ENCODE assay signal across 6 cellular contexts in genomic region chr1:94428927-94429528, GRCh38. TPM values are rescaled to one million over a fixed set of nuclear protein-coding genes. Genes with fewer than 3 reads are reported as not detected.
DNase-seq lines count a peak whose midpoint lies in the region; TF ChIP-seq lines count a peak whose summit lies in the region.
"Not testable (repeated sequence)": the region's sequence is repeated elsewhere in the genome, so short reads cannot be mapped to it uniquely, and the experiment has no call there.

No MANE protein-coding gene starts in this region.

- TF ChIP-seq EP300 in stomach (IDR thresholded peaks at IDR 0.05): not testable (repeated sequence)

- H3K79me2 ChIP-seq in Karpas-422 (ENCODE audit: low read length): not testable (repeated sequence)
- H3K79me2 ChIP-seq in hepatocyte: peaks cover 96% of the 10 kb centered on the region

- TF ChIP-seq POLR2A in stomach (IDR thresholded peaks at IDR 0.05): not testable (repeated sequence)

- H3K9me3 Mint-ChIP-seq in activated T-helper 2 cell treated with anti-CD3 and anti-CD28 coated beads, Interferon-gamma antibody, Interleukin-2, Interleukin-4, amounts not matched to agents 10 μg/mL and 5 μg/mL and 100 μg/mL, durations not matched to agents 14 hours and 24 hours and 36 hours: not testable (repeated sequence)
- peaks cover 43% of the 10 kb centered on the region for H3K9me3 Mint-ChIP-seq in nephron progenitor cell

- H3K27me3 Mint-ChIP-seq in activated T-helper 2 cell treated with anti-CD3 and anti-CD28 coated beads, Interferon-gamma antibody, Interleukin-2, Interleukin-4, amounts not matched to agents 10 μg/mL and 5 μg/mL and 100 μg/mL, durations not matched to agents 14 hours and 24 hours and 36 hours (ENCODE audit: low read depth); nephron progenitor cell (ENCODE audit: low read depth, poor library complexity): not testable (repeated sequence)

- not testable (repeated sequence) for TF ChIP-seq RAD21 in liver (IDR thresholded peaks at IDR 0.05)

- WGBS in hepatocyte (ENCODE audit: low lambda C conversion rate, missing lambda C conversion rate): 83% methylated on average over 3 of the region's 3 CpGs
- 77% methylated on average over 3 of the region's 3 CpGs for WGBS in liver
- 76 to 92% (median 85%) methylated on average over 3 of the region's 3 CpGs for WGBS in stomach, 5 donors

- TF ChIP-seq CTCF in hepatocyte (IDR thresholded peaks at IDR 0.05; ENCODE audit: poor library complexity); liver (IDR thresholded peaks at IDR 0.05; ENCODE audit: low read depth, low read length, missing input control); nephron progenitor cell (IDR thresholded peaks at IDR 0.05); stomach (IDR thresholded peaks at IDR 0.05): not testable (repeated sequence)

- H2AFZ ChIP-seq in Karpas-422 (ENCODE audit: low read length); hepatocyte: not testable (repeated sequence)

- H3K9ac ChIP-seq in Karpas-422 (ENCODE audit: low read length); liver (ENCODE audit: low read depth in 1 of 2, low read length in 2 of 2): not testable (repeated sequence)

- H3K27ac Mint-ChIP-seq in activated T-helper 2 cell treated with anti-CD3 and anti-CD28 coated beads, Interferon-gamma antibody, Interleukin-2, Interleukin-4, amounts not matched to agents 10 μg/mL and 5 μg/mL and 100 μg/mL, durations not matched to agents 14 hours and 24 hours and 36 hours: peak overlapping the region; percentile 28
- not testable (repeated sequence) for H3K27ac Mint-ChIP-seq in nephron progenitor cell

- H3K36me3 ChIP-seq in Karpas-422 (ENCODE audit: insufficient read depth, low read length); hepatocyte (replicated peaks; ENCODE audit: insufficient read depth, low read depth); liver (ENCODE audit: control insufficient read depth in 4 of 4, insufficient read depth in 3 of 4, low read depth in 1 of 4, low read length in 3 of 4); stomach: not testable (repeated sequence)

- H3K4me3 Mint-ChIP-seq in activated T-helper 2 cell treated with anti-CD3 and anti-CD28 coated beads, Interferon-gamma antibody, Interleukin-2, Interleukin-4, amounts not matched to agents 10 μg/mL and 5 μg/mL and 100 μg/mL, durations not matched to agents 14 hours and 24 hours and 36 hours (ENCODE audit: low read depth): not testable (repeated sequence)
- peak overlapping the region; percentile 26 for H3K4me3 Mint-ChIP-seq in nephron progenitor cell

- H3K4me2 ChIP-seq in Karpas-422 (ENCODE audit: low read depth, low read length, poor library complexity, severe bottlenecking): peak overlapping the region; percentile 19
- peak overlapping the region; percentile 48 for H3K4me2 ChIP-seq in hepatocyte

- H3K36me3 Mint-ChIP-seq in activated T-helper 2 cell treated with anti-CD3 and anti-CD28 coated beads, Interferon-gamma antibody, Interleukin-2, Interleukin-4, amounts not matched to agents 10 μg/mL and 5 μg/mL and 100 μg/mL, durations not matched to agents 14 hours and 24 hours and 36 hours (ENCODE audit: low read depth): peaks cover 35% of the 10 kb centered on the region
- H3K36me3 Mint-ChIP-seq in nephron progenitor cell (ENCODE audit: low read depth): peaks cover 55% of the 10 kb centered on the region

- peaks cover 37% of the 10 kb centered on the region for H4K20me1 ChIP-seq in Karpas-422 (ENCODE audit: insufficient read depth, low read depth, low read length)
- not testable (repeated sequence) for H4K20me1 ChIP-seq in hepatocyte (ENCODE audit: insufficient read depth, poor library complexity, severe bottlenecking)

- not testable (repeated sequence) for H3K9me3 ChIP-seq in Karpas-422 (ENCODE audit: low read length); hepatocyte (ENCODE audit: low read depth); liver (ENCODE audit: control insufficient read depth in 4 of 4, low read length in 3 of 4); stomach

- not testable (repeated sequence) for H3K27me3 ChIP-seq in Karpas-422 (ENCODE audit: low read length); hepatocyte; liver (ENCODE audit: control insufficient read depth in 4 of 4, insufficient read depth in 4 of 4, low read length in 3 of 4); stomach

- H3K9me2 ChIP-seq in Karpas-422 (replicated peaks; ENCODE audit: insufficient read depth, low read length); hepatocyte (replicated peaks; ENCODE audit: insufficient read depth): not testable (repeated sequence)

- intact Hi-C loops in activated T-helper 2 cell treated with anti-CD3 and anti-CD28 coated beads, Interferon-gamma antibody, Interleukin-2, Interleukin-4, amounts not matched to agents 10 μg/mL and 5 μg/mL and 100 μg/mL, durations not matched to agents 14 hours and 24 hours and 36 hours (cut with micrococcal nuclease); stomach (cut with DNase I; ENCODE audit: low total_unique reads): not testable (repeated sequence)

- not testable (repeated sequence) for H3K27ac ChIP-seq in Karpas-422 (ENCODE audit: low read length)
- H3K27ac ChIP-seq in hepatocyte (peak overlapping the region; percentile 51), liver (ENCODE audit: low read depth in 1 of 2, low read length in 2 of 2) (peak overlapping the region; percentile 46 to 68), stomach (peak overlapping the region; percentile 32 to 82 (median 46))

- DNase-seq in Karpas-422; activated T-helper 2 cell treated with anti-CD3 and anti-CD28 coated beads, Interferon-gamma antibody, Interleukin-2, Interleukin-4, amounts not matched to agents 10 μg/mL and 5 μg/mL and 100 μg/mL, durations not matched to agents 14 hours and 24 hours and 36 hours (ENCODE audit: low spot score); hepatocyte (ENCODE audit: low spot score); nephron progenitor cell; stomach: not testable (repeated sequence)

- H3K4me1 Mint-ChIP-seq in activated T-helper 2 cell treated with anti-CD3 and anti-CD28 coated beads, Interferon-gamma antibody, Interleukin-2, Interleukin-4, amounts not matched to agents 10 μg/mL and 5 μg/mL and 100 μg/mL, durations not matched to agents 14 hours and 24 hours and 36 hours (ENCODE audit: low read depth): peaks cover 34% of the 10 kb centered on the region
- H3K4me1 Mint-ChIP-seq in nephron progenitor cell: peaks cover 27% of the 10 kb centered on the region

- H3K4me3 ChIP-seq in Karpas-422 (ENCODE audit: low read length); hepatocyte; liver (ENCODE audit: low read depth in 1 of 3, low read length in 3 of 3); stomach: not testable (repeated sequence)

- H3K4me1 ChIP-seq in Karpas-422 (ENCODE audit: low read length) (peaks cover 23% of the 10 kb centered on the region), hepatocyte (ENCODE audit: insufficient read depth) (peaks cover 11% of the 10 kb centered on the region), liver (ENCODE audit: control insufficient read depth in 4 of 4, insufficient read depth in 4 of 4, low read length in 3 of 4) (peaks cover 11 to 72% (median 50%) of the 10 kb centered on the region in 4 donors), stomach (peaks cover 21 to 66% (median 42%) of the 10 kb centered on the region in 4 donors)

TF ChIP-seq in liver, 16 proteins besides CTCF, POLR2A, EP300 and RAD21:
- TF ChIP-seq RXRA (IDR thresholded peaks at IDR 0.05) (peak; percentile 68 to 75), SP1 (IDR thresholded peaks at IDR 0.05) (peak; percentile 40), HNF4A (conservative IDR thresholded peaks at IDR 0.05) (peak; percentile 60 to 72), ZBTB33 (IDR thresholded peaks at IDR 0.05) (peak; percentile 37)

RNA-seq across cellular contexts. Expression of gene ABCD3, which starts 10.8 kb away (rescaled TPM):
- total RNA-seq in Karpas-422 (2014; rRNA removed; shearing (Covaris generic); ENCODE audit: low replicate concordance): 13.1 and 19.5 TPM in 2 replicates
- 61.4 and 63.5 TPM in 2 replicates for total RNA-seq in activated T-helper 2 cell treated with anti-CD3 and anti-CD28 coated beads, Interferon-gamma antibody, Interleukin-2, Interleukin-4, amounts not matched to agents 10 μg/mL and 5 μg/mL and 100 μg/mL, durations not matched to agents 14 hours and 24 hours and 36 hours
- 76.2 and 96.4 TPM in 2 replicates for total RNA-seq in hepatocyte
- 42.2 and 50.7 TPM in 2 replicates for polyA plus RNA-seq in hepatocyte
- 100 to 1,000 TPM in 1 of 2 donors, 10 to 100 TPM in 1; 71.6 to 133 TPM for total RNA-seq in liver
- 10 to 100 TPM; 49.2 to 53.4 TPM for polyA plus RNA-seq in liver
- 100 to 1,000 TPM in 1 of 5 donors, 10 to 100 TPM in 3, 1 to 10 TPM in 1; 8.8 to 124 (median 34.8) TPM for total RNA-seq in stomach
- polyA plus RNA-seq in stomach: 10 to 100 TPM; 15.9 to 20.0 (median 16.9) TPM
